ENCODE assay signal across 1 cellular context in the genomic region with DNA sequence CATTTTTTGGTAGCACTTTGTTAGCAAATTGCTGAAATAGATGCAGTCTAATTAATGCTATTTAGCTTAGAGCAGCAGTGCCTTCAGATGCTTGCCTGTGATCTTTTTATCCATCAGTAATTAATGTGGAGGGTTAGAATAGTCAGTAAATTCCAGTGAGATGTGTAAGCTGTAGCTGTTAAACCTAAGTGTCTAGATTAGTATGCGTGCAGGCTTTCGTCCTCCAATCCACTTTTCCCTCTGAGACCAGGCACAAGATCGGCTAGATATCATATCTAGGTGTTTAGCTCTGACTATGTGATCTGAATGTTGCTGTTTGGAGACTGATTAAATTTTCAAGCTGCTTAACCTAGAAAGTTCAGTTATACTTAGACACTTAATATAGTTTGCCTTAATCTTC.
TF ChIP-seq lines count a peak whose summit lies in the region.

No MANE protein-coding gene starts in this region.

TF ChIP-seq in IMR-90, 13 proteins besides CTCF, POLR2A, EP300 and RAD21:
- TF ChIP-seq MAZ (IDR thresholded peaks at IDR 0.05; ENCODE audit: borderline replicate concordance, low read depth, low read length): no peak
- TF ChIP-seq MXI1 (IDR thresholded peaks at IDR 0.05; ENCODE audit: borderline replicate concordance, low read depth, low read length): no peak
